Comparison of ENCODE assay signal across 12 cellular contexts in the genomic region with DNA sequence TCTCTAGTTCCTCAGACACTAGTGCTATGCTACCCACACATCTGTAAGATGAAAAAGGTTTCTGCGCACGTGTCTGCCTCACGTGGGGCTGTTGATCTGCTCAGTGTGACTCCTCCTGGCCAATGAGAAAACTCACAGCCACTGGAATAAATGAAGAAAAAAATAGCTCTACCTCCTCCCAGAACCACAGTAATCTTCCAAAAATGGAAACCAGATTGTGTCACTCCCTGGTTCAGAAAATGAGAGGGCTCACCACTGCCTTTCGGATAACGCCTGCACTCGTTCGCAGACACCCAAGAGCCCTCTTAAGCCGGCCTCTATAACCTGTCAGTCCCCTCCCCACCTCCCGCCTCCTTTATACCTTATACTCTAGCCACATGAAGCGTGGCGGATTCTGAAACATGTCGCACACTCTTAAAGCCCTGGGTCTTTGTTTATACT. TPM values are rescaled to one million over a fixed set of nuclear protein-coding genes. Genes with fewer than 3 reads are reported as not detected.
DNase-seq lines count a peak whose midpoint lies in the region; TF ChIP-seq lines count a peak whose summit lies in the region.
"Had no signal": no experiment of that assay in that cellular context is flagged by ENCODE, and none has a peak within 500 bp of the region (broad histone marks: within the 10 kb centered on the region; RNA-seq: fewer than 3 reads in every experiment).

No MANE protein-coding gene starts in this region.

- no peak overlapping the region for H3K4me3 ChIP-seq in AG10803 (ENCODE audit: low read length)
- H3K4me3 ChIP-seq in HAP-1 = no peak overlapping the region
- no peak overlapping the region for H3K4me3 ChIP-seq in colonic mucosa
- H3K4me3 ChIP-seq: uterus had no signal

- H3K36me3 ChIP-seq in HAP-1 (replicated peaks) = peaks cover 13% of the 10 kb centered on the region
- H3K36me3 ChIP-seq in colonic mucosa = no peaks in the 10 kb centered on the region
- H3K36me3 ChIP-seq: uterus had no signal

- H3K27ac ChIP-seq in colonic mucosa = no peak overlapping the region
- H3K27ac ChIP-seq: HL-60, uterus had no signal

- no peaks in the 10 kb centered on the region; the same call in 1 of the 2 replicates for H3K9me3 ChIP-seq in HAP-1
- no peaks in the 10 kb centered on the region for H3K9me3 ChIP-seq in colonic mucosa
- H3K9me3 ChIP-seq: uterus had no signal

- H3K27me3 ChIP-seq in HAP-1 (ENCODE audit: low read depth) (no peaks in the 10 kb centered on the region), colonic mucosa (no peaks in the 10 kb centered on the region)
- H3K27me3 ChIP-seq: uterus had no signal

- in situ Hi-C loops in HAP-1 (cut with MboI; ENCODE audit: low sequenced_read_pairs) = no loop called here

- H3K9ac ChIP-seq in colonic mucosa (ENCODE audit: low read depth in 2 of 2, low read length in 2 of 2) = no peak overlapping the region

- TF ChIP-seq CTCF in AG10803 (conservative IDR thresholded peaks at IDR 0.05; ENCODE audit: low read length) (no peak), colonic mucosa (IDR thresholded peaks at IDR 0.05) (no peak)

- intact Hi-C loops in colonic mucosa (cut with DNase I) = no loop called here

- H3K4me1 ChIP-seq in HAP-1 (no peaks in the 10 kb centered on the region), colonic mucosa (no peaks in the 10 kb centered on the region)
- H3K4me1 ChIP-seq: uterus had no signal

- peak; percentile 48 for DNase-seq in AG10803 (ENCODE audit: low read depth)
- peak in 3 of 4 experiments; percentile 28 to 37 (median 31) for DNase-seq in activated CD4-positive, CD25-positive, alpha-beta regulatory T cell (lab: John Stamatoyannopoulos, UW)
- DNase-seq in activated naive CD4-positive, alpha-beta T cell treated with Interleukin-2 at 50 U/mL for 16 hours = peak; percentile 55
- peak; percentile 47 for DNase-seq in occipital lobe (lab: John Stamatoyannopoulos, UW)
- DNase-seq in HAP-1 (ENCODE audit: low spot score in 2 of 2) = no peak
- DNase-seq in ecto neural progenitor cell (ENCODE audit: low spot score) = no peak
- DNase-seq in colonic mucosa = no peak
- no peak for DNase-seq in NCI-H146 (lab: John Stamatoyannopoulos, UW)
- DNase-seq: NCI-H1694, RPMI8226, uterus had no signal

RNA-seq across cellular contexts. Expression of a gene that starts 5.1 kb away (rescaled TPM):
- total RNA-seq in occipital lobe = 266 TPM
- 10 to 100 TPM in 1 of 2 donors, 1 to 10 TPM in 1; 6.6 to 10.2 TPM for total RNA-seq in colonic mucosa

RNA-seq across cellular contexts. Expression of a gene that starts 23.5 kb away (rescaled TPM):
- total RNA-seq in occipital lobe = 8.1 TPM
- 10 to 100 TPM; 49.3 to 57.1 TPM for total RNA-seq in colonic mucosa

RNA-seq across cellular contexts. Expression of a gene that starts 27.0 kb away (rescaled TPM):
- 2.3 TPM for total RNA-seq in occipital lobe
- 1 to 10 TPM; 1.8 to 5.3 TPM for total RNA-seq in colonic mucosa

RNA-seq across cellular contexts. Expression of a gene that starts 59.9 kb away (rescaled TPM):
- total RNA-seq in occipital lobe (65.4 TPM), colonic mucosa (10 to 100 TPM; 30.0 to 59.0 TPM)

Comparison
In these comparisons a context has a peak if more than half of its experiments do, and no peak if none do; other contexts are left out.
1. DNase-seq: peak in AG10803 (single experiment), activated CD4-positive, CD25-positive, alpha-beta regulatory T cell (3 of 4), activated naive CD4-positive, alpha-beta T cell treated with Interleukin-2 at 50 U/mL for 16 hours (single experiment) and occipital lobe (single experiment); none in HAP-1 (0 of 2), ecto neural progenitor cell (single experiment), colonic mucosa (single experiment) and NCI-H146 (single experiment).
2. RNA of a gene that starts 5.1 kb away (total RNA-seq): 266 TPM in occipital lobe (single experiment); 6.6 to 10.2 TPM in colonic mucosa; every median in the first group is over 10 times any median in the second.